23 cellular contexts compared by ENCODE assay signal in the genomic region with DNA sequence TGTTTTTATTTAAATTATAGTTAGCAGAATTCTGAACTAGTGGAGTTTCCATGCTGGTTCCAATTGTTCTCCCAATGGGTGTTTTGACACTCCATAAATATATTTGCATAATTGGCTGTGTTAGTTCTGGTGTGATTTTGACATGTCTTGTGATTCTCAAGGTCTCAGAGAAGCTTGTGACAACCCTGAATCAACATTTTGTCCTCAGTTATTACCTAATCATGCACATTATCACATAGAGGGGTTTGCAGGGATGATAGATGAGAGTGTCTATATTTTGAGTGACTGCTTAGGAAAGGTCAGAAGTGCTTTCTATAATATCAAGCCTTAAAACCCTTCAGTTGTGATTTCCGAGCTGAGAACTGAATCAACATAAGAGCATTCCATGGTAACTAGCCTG. TPM values are rescaled to one million over a fixed set of nuclear protein-coding genes. Genes with fewer than 3 reads are reported as not detected.
"Had no signal": no experiment of that assay in that cellular context is flagged by ENCODE, and none has a peak within 500 bp of the region (broad histone marks: within the 10 kb centered on the region; RNA-seq: fewer than 3 reads in every experiment).

No MANE protein-coding gene starts in this region.

- ATAC-seq: foreskin keratinocyte; gastrocnemius medialis; heart right ventricle; left cardiac atrium; left lung; left ventricle myocardium superior; lower lobe of right lung; mucosa of descending colon; naive thymus-derived CD4-positive, alpha-beta T cell had no signal

- H3K36me3 ChIP-seq: esophagus muscularis mucosa, gastrocnemius medialis, heart right ventricle, left lung, lower lobe of right lung had no signal

- H3K27me3 ChIP-seq: esophagus muscularis mucosa, foreskin keratinocyte, gastrocnemius medialis, left lung had no signal

- H3K27ac ChIP-seq: coronary artery, dorsolateral prefrontal cortex, esophagus muscularis mucosa, foreskin keratinocyte, gastrocnemius medialis, heart right ventricle, left lung, lower lobe of right lung had no signal

- H3K4me3 ChIP-seq: coronary artery, dorsolateral prefrontal cortex, esophagus muscularis mucosa, gastrocnemius medialis, heart right ventricle, left lung, lower lobe of right lung, mucosa of descending colon had no signal

- DNase-seq: dermis blood vessel endothelial cell; dorsolateral prefrontal cortex; effector CD4-positive, alpha-beta T cell; effector memory CD4-positive, alpha-beta T cell; foreskin keratinocyte; gastrocnemius medialis; glutamatergic neuron; head of caudate nucleus; heart right ventricle; hippocampal formation; left cardiac atrium; left lung; left ventricle myocardium superior; lower lobe of right lung; mesenchymal stem cell; mucosa of descending colon; naive thymus-derived CD4-positive, alpha-beta T cell had no signal

- H3K9me3 ChIP-seq: esophagus muscularis mucosa, gastrocnemius medialis, heart right ventricle, left lung, lower lobe of right lung, mucosa of descending colon had no signal

RNA-seq across cellular contexts. Expression of a gene that starts 11.5 kb away (rescaled TPM):
- total RNA-seq: dermis blood vessel endothelial cell; epithelial cell of proximal tubule; glomerular endothelial cell; kidney epithelial cell; left ventricle myocardium superior; lower lobe of right lung; lung microvascular endothelial cell; naive thymus-derived CD4-positive, alpha-beta T cell had no signal
- polyA plus RNA-seq: naive thymus-derived CD4-positive, alpha-beta T cell had no signal
